14 cellular contexts compared by ENCODE assay signal in the genomic region with DNA sequence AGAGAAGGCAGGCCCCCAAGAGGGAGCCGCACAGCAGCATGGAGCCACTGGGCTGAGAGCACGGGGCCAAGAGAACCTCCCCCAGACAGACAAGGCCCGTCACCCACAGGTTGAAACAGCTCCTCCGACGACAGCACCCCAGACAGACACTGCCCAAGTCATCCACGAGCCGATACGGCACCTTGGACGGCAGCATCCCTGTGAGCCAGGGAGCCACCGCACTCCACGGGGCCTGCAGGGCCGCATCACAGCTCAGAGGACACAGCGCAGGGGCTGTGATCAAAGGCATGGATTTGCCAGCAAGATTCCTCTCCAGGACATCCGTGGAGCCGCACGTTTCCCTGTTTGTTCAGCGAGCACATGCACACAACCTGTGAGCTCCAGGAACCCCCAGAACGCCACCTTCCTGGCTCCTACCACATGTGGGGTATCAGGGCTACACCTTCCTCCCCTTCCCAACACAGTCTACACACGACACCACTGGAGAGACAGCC. TPM values are rescaled to one million over a fixed set of nuclear protein-coding genes. Genes with fewer than 3 reads are reported as not detected.
DNase-seq lines count a peak whose midpoint lies in the region; ATAC-seq and TF ChIP-seq lines count a peak whose summit lies in the region.
"Had no signal": no experiment of that assay in that cellular context is flagged by ENCODE, and none has a peak within 500 bp of the region (broad histone marks: within the 10 kb centered on the region; RNA-seq: fewer than 3 reads in every experiment).

No MANE protein-coding gene starts in this region.

- no peaks in the 10 kb centered on the region for H3K9me3 ChIP-seq in CD8-positive, alpha-beta T cell (ENCODE audit: low read length)
- peaks cover under 1% of the 10 kb centered on the region for H3K9me3 ChIP-seq in RWPE2 (ENCODE audit: severe bottlenecking)
- H3K9me3 ChIP-seq in endodermal cell (ENCODE audit: control insufficient read depth, low read length) = no peaks in the 10 kb centered on the region
- no peaks in the 10 kb centered on the region for H3K9me3 ChIP-seq in osteoblast (ENCODE audit: low read depth, low read length)
- H3K9me3 ChIP-seq: Peyer's patch, stomach had no signal

- H3K9me3 Mint-ChIP-seq in CD8-positive, alpha-beta T cell = no peaks in the 10 kb centered on the region
- peaks cover 3% of the 10 kb centered on the region for H3K9me3 Mint-ChIP-seq in endodermal cell

- no peaks in the 10 kb centered on the region for H3K27me3 Mint-ChIP-seq in CD8-positive, alpha-beta T cell (ENCODE audit: low read depth)
- H3K27me3 Mint-ChIP-seq in endodermal cell (ENCODE audit: insufficient read depth) = no peaks in the 10 kb centered on the region

- no peak for TF ChIP-seq CTCF in CD8-positive, alpha-beta T cell (IDR thresholded peaks at IDR 0.05)
- TF ChIP-seq CTCF in RWPE2 (IDR thresholded peaks at IDR 0.05; ENCODE audit: poor library complexity, severe bottlenecking) = no peak
- TF ChIP-seq CTCF in endodermal cell (conservative IDR thresholded peaks at IDR 0.05) = no peak
- no peak for TF ChIP-seq CTCF in osteoblast (IDR thresholded peaks at IDR 0.05; ENCODE audit: extremely low read depth, low read depth, low read length)
- no peak for TF ChIP-seq CTCF in foreskin fibroblast (IDR thresholded peaks at IDR 0.05; ENCODE audit: low read depth, low read length)

- peaks cover 54% of the 10 kb centered on the region for H3K4me1 ChIP-seq in CD8-positive, alpha-beta T cell (ENCODE audit: insufficient read depth, low read length)
- peaks cover 16% of the 10 kb centered on the region for H3K4me1 ChIP-seq in RWPE2 (ENCODE audit: insufficient read depth, poor library complexity, severe bottlenecking)
- peaks cover 4% of the 10 kb centered on the region for H3K4me1 ChIP-seq in endodermal cell (ENCODE audit: control insufficient read depth, insufficient read depth, low read length)
- H3K4me1 ChIP-seq in osteoblast (ENCODE audit: insufficient read depth, low read length) = peaks cover 21% of the 10 kb centered on the region

- H3K4me1 Mint-ChIP-seq in CD8-positive, alpha-beta T cell (ENCODE audit: low read depth) = peaks cover 54% of the 10 kb centered on the region
- H3K4me1 Mint-ChIP-seq in endodermal cell = peaks cover 10% of the 10 kb centered on the region

- peak overlapping the region; percentile 32 for H3K27ac Mint-ChIP-seq in CD8-positive, alpha-beta T cell
- H3K27ac Mint-ChIP-seq in endodermal cell = peak overlapping the region; percentile 30

- no peak overlapping the region for H3K9ac ChIP-seq in endodermal cell (ENCODE audit: extremely low read depth, low read length, poor library complexity, severe bottlenecking)

- H3K36me3 ChIP-seq in CD8-positive, alpha-beta T cell (ENCODE audit: insufficient read depth, low read length) = no peaks in the 10 kb centered on the region
- peaks cover 23% of the 10 kb centered on the region for H3K36me3 ChIP-seq in RWPE2 (ENCODE audit: low read depth)
- peaks cover 8% of the 10 kb centered on the region for H3K36me3 ChIP-seq in endodermal cell (ENCODE audit: control insufficient read depth, insufficient read depth, low read length)
- H3K36me3 ChIP-seq in osteoblast (ENCODE audit: insufficient read depth, low read length) = peaks cover 5% of the 10 kb centered on the region

- POLR2A ChIA-PET in CD8-positive, alpha-beta T cell (lab: Charles Lee) = no interaction called here

- no peak for ATAC-seq in CD8-positive, alpha-beta T cell
- ATAC-seq in RWPE2 (ENCODE audit: low read depth) (no peak), HG03045 (IDR thresholded peaks at IDR 0.05; ENCODE audit: unreplicated experiment) (no peak)
- ATAC-seq: foreskin keratinocyte had no signal

- H3K36me3 Mint-ChIP-seq in CD8-positive, alpha-beta T cell = peaks cover 15% of the 10 kb centered on the region
- H3K36me3 Mint-ChIP-seq in endodermal cell (ENCODE audit: low read depth) = peaks cover 13% of the 10 kb centered on the region

- H2AFZ ChIP-seq in osteoblast (ENCODE audit: low read length) = no peak overlapping the region

- no peak overlapping the region for H3K4me3 ChIP-seq in CD8-positive, alpha-beta T cell (ENCODE audit: low read depth, low read length)
- H3K4me3 ChIP-seq in RWPE2 (ENCODE audit: severe bottlenecking) = no peak overlapping the region
- no peak overlapping the region for H3K4me3 ChIP-seq in endodermal cell (ENCODE audit: low read length)
- H3K4me3 ChIP-seq in osteoblast (ENCODE audit: insufficient read depth, low read length) = no peak overlapping the region
- H3K4me3 ChIP-seq in foreskin fibroblast (ENCODE audit: low read depth in 1 of 2, low read length in 2 of 2) = no peak overlapping the region
- H3K4me3 ChIP-seq: HAP-1, Peyer's patch had no signal

- intact Hi-C loops in CD8-positive, alpha-beta T cell (cut with DNase I, micrococcal nuclease) = loop anchor here (5.0 kb wide), 3 partner anchors 188 to 1292 kb away; a partner anchor contains a TSS

- peak overlapping the region; percentile 54 for H3K4me3 Mint-ChIP-seq in CD8-positive, alpha-beta T cell
- H3K4me3 Mint-ChIP-seq in endodermal cell = no peak overlapping the region

- no peak overlapping the region for H3K27ac ChIP-seq in CD8-positive, alpha-beta T cell (ENCODE audit: low read depth, low read length)
- H3K27ac ChIP-seq in RWPE2 (ENCODE audit: poor library complexity, severe bottlenecking) = no peak overlapping the region
- H3K27ac ChIP-seq in endodermal cell (ENCODE audit: low read depth, low read length) = no peak overlapping the region
- no peak overlapping the region for H3K27ac ChIP-seq in osteoblast (ENCODE audit: low read depth, low read length)
- H3K27ac ChIP-seq: foreskin keratinocyte had no signal

- peaks cover 65% of the 10 kb centered on the region for H4K20me1 ChIP-seq in osteoblast (ENCODE audit: insufficient read depth, low read length)

- no peak overlapping the region for H3K4me2 ChIP-seq in osteoblast (ENCODE audit: insufficient read depth, low read length)

- peak in 1 of 7 experiments; percentile 3 for DNase-seq in CD8-positive, alpha-beta T cell
- DNase-seq in RWPE2 (ENCODE audit: low spot score) (peak; percentile 46), endodermal cell (peak; percentile 32), osteoblast (ENCODE audit: insufficient read length, low spot score, missing footprints) (peak; percentile 62), GOT3 (lab: John Stamatoyannopoulos, UW) (no peak), foreskin fibroblast (no peak)
- DNase-seq in effector CD4-positive, alpha-beta T cell = no peak
- DNase-seq: DMS79, foreskin keratinocyte, NCI-H1436 treated with DMSO at 0.1 percent for 48 hours, stomach had no signal

- peaks cover 80% of the 10 kb centered on the region for H3K79me2 ChIP-seq in osteoblast (ENCODE audit: insufficient read depth, low read length)

- 91 to 95% methylated on average over 18 to 19 of the region's 19 CpGs for WGBS in endodermal cell (ENCODE audit: insufficient coverage in 1 of 2, insufficient read length in 1 of 2), 2 experiments

- CTCF ChIA-PET in CD8-positive, alpha-beta T cell (lab: Charles Lee) = interaction anchor here (1.4 to 1.5 kb wide), 2 partner anchors 20 to 114 kb away, joined by 3 to 4 read pairs; no protein-coding TSS in a partner anchor

- H3K27me3 ChIP-seq in CD8-positive, alpha-beta T cell (ENCODE audit: insufficient read depth, low read length) = no peaks in the 10 kb centered on the region
- no peaks in the 10 kb centered on the region for H3K27me3 ChIP-seq in RWPE2 (ENCODE audit: insufficient read depth, poor library complexity, severe bottlenecking)
- H3K27me3 ChIP-seq in endodermal cell (ENCODE audit: control insufficient read depth, insufficient read depth, low read length, poor library complexity, severe bottlenecking) = no peaks in the 10 kb centered on the region
- no peaks in the 10 kb centered on the region for H3K27me3 ChIP-seq in osteoblast (ENCODE audit: insufficient read depth, low read length)
- H3K27me3 ChIP-seq: foreskin keratinocyte, Peyer's patch, stomach had no signal

RNA-seq across cellular contexts. Expression of a gene that starts 3.9 kb away (rescaled TPM):
- 100 to 1,000 TPM; 129 to 132 TPM for total RNA-seq in CD8-positive, alpha-beta T cell
- total RNA-seq in endodermal cell (100 to 1,000 TPM; 181 to 189 TPM), osteoblast (246 and 262 TPM in 2 replicates)
- 145 TPM for polyA plus RNA-seq in endodermal cell (2013, experiment 1 of 2)
- 147 TPM for polyA plus RNA-seq in endodermal cell (2013, experiment 2 of 2)

RNA-seq across cellular contexts. Expression of a gene that starts 44.7 kb away (rescaled TPM):
- 10 to 100 TPM; 74.6 to 77.6 TPM for total RNA-seq in CD8-positive, alpha-beta T cell
- total RNA-seq in endodermal cell (10 to 100 TPM; 48.8 to 72.7 TPM), osteoblast (55.7 and 70.6 TPM in 2 replicates)
- 72.4 TPM for polyA plus RNA-seq in endodermal cell (2013, experiment 1 of 2)
- polyA plus RNA-seq in endodermal cell (2013, experiment 2 of 2) = 65.4 TPM

Comparison
In these comparisons a context has a peak if more than half of its experiments do, and no peak if none do; other contexts are left out.
1. DNase-seq: peak in RWPE2 (single experiment), endodermal cell (single experiment) and osteoblast (single experiment); none in GOT3 (single experiment), effector CD4-positive, alpha-beta T cell (single experiment) and foreskin fibroblast (0 of 2).